In the genomic region with DNA sequence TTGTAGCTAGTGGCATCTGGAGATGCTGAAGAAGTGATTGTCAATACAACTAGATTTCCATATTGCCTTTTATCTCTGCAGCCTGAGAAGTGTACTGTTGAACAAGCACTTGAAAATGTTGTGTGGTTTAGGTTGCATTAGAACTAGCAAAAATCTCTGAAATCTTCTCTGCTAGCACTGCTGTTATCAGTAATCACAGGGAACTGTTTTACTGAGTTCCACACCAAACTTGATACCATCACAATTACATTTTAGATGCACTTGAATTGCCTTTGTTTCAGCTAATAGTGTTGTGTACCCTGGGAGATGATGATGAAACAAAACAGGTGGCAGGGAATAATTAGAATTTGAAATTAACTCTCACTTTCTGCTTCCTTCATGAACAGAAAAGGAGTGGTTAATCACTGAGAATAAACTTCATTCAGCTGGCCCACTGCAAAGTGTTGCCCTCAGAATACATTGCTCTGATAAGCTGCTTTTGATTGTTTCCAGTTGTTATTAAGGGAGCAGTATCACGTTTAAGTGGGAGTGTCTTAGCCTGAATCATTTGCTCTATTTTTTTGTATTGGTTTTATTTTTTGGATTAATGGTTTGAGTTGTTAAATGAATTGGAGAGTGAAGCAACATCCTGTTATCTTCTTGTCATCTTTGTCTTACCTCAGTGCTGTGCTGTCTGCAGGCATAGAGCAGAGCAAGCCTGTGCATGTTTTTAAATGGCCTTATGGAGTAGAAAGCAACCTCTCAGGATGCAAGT, we compare ENCODE assay signal across 12 cellular contexts. TPM values are rescaled to one million over a fixed set of nuclear protein-coding genes. Genes with fewer than 3 reads are reported as not detected.
DNase-seq lines count a peak whose midpoint lies in the region; ATAC-seq and TF ChIP-seq lines count a peak whose summit lies in the region.
"Had no signal": no experiment of that assay in that cellular context is flagged by ENCODE, and none has a peak within 500 bp of the region (broad histone marks: within the 10 kb centered on the region; RNA-seq: fewer than 3 reads in every experiment).

No MANE protein-coding gene starts in this region.

- no peak overlapping the region for H2BK15ac ChIP-seq in mesendoderm (replicated peaks; ENCODE audit: low read depth)

- H3K36me3 ChIP-seq in Panc1 (ENCODE audit: control insufficient read depth, insufficient read depth, low read length) (no peaks in the 10 kb centered on the region), left lung (no peaks in the 10 kb centered on the region), mesendoderm (ENCODE audit: control insufficient read depth, insufficient read depth, low read length) (no peaks in the 10 kb centered on the region)

- H2BK120ac ChIP-seq in mesendoderm (ENCODE audit: low read depth, low read length) = no peak overlapping the region

- no peak overlapping the region for H3K23ac ChIP-seq in mesendoderm (ENCODE audit: low read length)

- no peaks in the 10 kb centered on the region for H3K36me3 Mint-ChIP-seq in stimulated activated naive CD8-positive, alpha-beta T cell treated with anti-CD3 and anti-CD28 coated beads, Interleukin-15, Interleukin-2, amounts not matched to agents 100 ng/mL and 50 ng/mL, for 24 hours (ENCODE audit: low read depth)
- H3K36me3 Mint-ChIP-seq in type B pancreatic cell = peaks cover 4% of the 10 kb centered on the region

- no peak overlapping the region for H3K9ac ChIP-seq in mesendoderm (ENCODE audit: low read length)

- H3K27ac ChIP-seq in Panc1 (ENCODE audit: low read length) (peak overlapping the region; percentile 39; the same call in 1 of the 2 replicates), left lung (no peak overlapping the region), mesendoderm (ENCODE audit: low read depth, low read length) (no peak overlapping the region)
- H3K27ac ChIP-seq: thoracic aorta had no signal

- peaks cover 31% of the 10 kb centered on the region for H3K79me2 ChIP-seq in mesendoderm (ENCODE audit: control insufficient read depth, insufficient read depth, low read length)

- H3K4me3 Mint-ChIP-seq in stimulated activated naive CD8-positive, alpha-beta T cell treated with anti-CD3 and anti-CD28 coated beads, Interleukin-15, Interleukin-2, amounts not matched to agents 100 ng/mL and 50 ng/mL, for 24 hours = no peak overlapping the region
- peak overlapping the region; percentile 35 for H3K4me3 Mint-ChIP-seq in type B pancreatic cell

- peaks cover 29% of the 10 kb centered on the region for H3K4me1 ChIP-seq in Panc1 (ENCODE audit: control insufficient read depth, insufficient read depth, low read length)
- H3K4me1 ChIP-seq in left lung = peaks cover 11 to 41% of the 10 kb centered on the region in 2 donors
- no peaks in the 10 kb centered on the region for H3K4me1 ChIP-seq in mesendoderm (ENCODE audit: control insufficient read depth, low read depth, low read length)

- H2AK5ac ChIP-seq in mesendoderm (ENCODE audit: low read length) = no peak overlapping the region

- H4K8ac ChIP-seq in mesendoderm (ENCODE audit: low read depth, low read length) = no peak overlapping the region

- H3K18ac ChIP-seq in mesendoderm (ENCODE audit: low read length) = no peak overlapping the region

- H3K9me3 Mint-ChIP-seq in stimulated activated naive CD8-positive, alpha-beta T cell treated with anti-CD3 and anti-CD28 coated beads, Interleukin-15, Interleukin-2, amounts not matched to agents 100 ng/mL and 50 ng/mL, for 24 hours = no peaks in the 10 kb centered on the region
- H3K9me3 Mint-ChIP-seq in type B pancreatic cell = peaks cover 8% of the 10 kb centered on the region

- H3K4me1 Mint-ChIP-seq in stimulated activated naive CD8-positive, alpha-beta T cell treated with anti-CD3 and anti-CD28 coated beads, Interleukin-15, Interleukin-2, amounts not matched to agents 100 ng/mL and 50 ng/mL, for 24 hours (ENCODE audit: low read depth) = peaks cover 55% of the 10 kb centered on the region
- H3K4me1 Mint-ChIP-seq in type B pancreatic cell (ENCODE audit: unreplicated experiment) = peaks cover 37% of the 10 kb centered on the region

- in situ Hi-C loops in Panc1 (cut with HindIII; ENCODE audit: low pct_unique_long_range_greater_than_20kb, low sequenced_read_pairs) = no loop called here

- no peak overlapping the region for H2BK5ac ChIP-seq in mesendoderm (ENCODE audit: low read length)

- WGBS in mesendoderm (ENCODE audit: extremely low coverage, insufficient coverage, low lambda C conversion rate) = no CpG with 5 or more reads among the region's 1 CpG

- peaks cover 24% of the 10 kb centered on the region for H3K79me1 ChIP-seq in mesendoderm (ENCODE audit: low read length)

- no peak overlapping the region for H3K4ac ChIP-seq in mesendoderm (ENCODE audit: low read depth, low read length)

- H3K27me3 Mint-ChIP-seq in stimulated activated naive CD8-positive, alpha-beta T cell treated with anti-CD3 and anti-CD28 coated beads, Interleukin-15, Interleukin-2, amounts not matched to agents 100 ng/mL and 50 ng/mL, for 24 hours = no peaks in the 10 kb centered on the region
- H3K27me3 Mint-ChIP-seq in type B pancreatic cell = no peaks in the 10 kb centered on the region

- CTCF ChIA-PET in Panc1 (lab: Charles Lee) = no interaction called here

- H3K4me2 ChIP-seq in mesendoderm (ENCODE audit: low read length) = no peak overlapping the region

- POLR2A ChIA-PET in Panc1 (lab: Charles Lee) = no interaction called here

- H3K4me3 ChIP-seq in Panc1 (ENCODE audit: low read depth in 2 of 2, low read length in 2 of 2) = no peak overlapping the region
- H3K4me3 ChIP-seq in epithelial cell of esophagus (ENCODE audit: low read length) = no peak overlapping the region
- H3K4me3 ChIP-seq in left lung = no peak overlapping the region
- no peak overlapping the region for H3K4me3 ChIP-seq in mesendoderm (ENCODE audit: low read length)
- H3K4me3 ChIP-seq: thoracic aorta had no signal

- ATAC-seq in stimulated activated naive CD8-positive, alpha-beta T cell treated with anti-CD3 and anti-CD28 coated beads, Interleukin-15, Interleukin-2, amounts not matched to agents 100 U/mL and 50 U/mL, for 24 hours = no peak
- ATAC-seq in Panc1 = no peak
- ATAC-seq in left lung = no peak

- no peak for DNase-seq in stimulated activated naive CD8-positive, alpha-beta T cell treated with anti-CD3 and anti-CD28 coated beads, Interleukin-15, Interleukin-2, amounts not matched to agents 100 U/mL and 50 U/mL, for 24 hours
- DNase-seq in Panc1 (ENCODE audit: low read depth, low spot score) = no peak
- DNase-seq in epithelial cell of esophagus (ENCODE audit: low read depth) = peak; percentile 88
- DNase-seq in type B pancreatic cell (ENCODE audit: extremely low spot score, unreplicated experiment) = no peak
- DNase-seq in NCI-H2081 (lab: John Stamatoyannopoulos, UW) = no peak
- no peak for DNase-seq in left lung
- no peak for DNase-seq in mesendoderm
- DNase-seq: midbrain; NCI-H1417 treated with DMSO at 0.1 percent for 48 hours; NK-92 treated with Interleukin-12 subunit alpha and Interleukin-12 subunit beta, amount 100 ng/mL, for 24 hours had no signal

- H3K9me3 ChIP-seq in Panc1 (ENCODE audit: control insufficient read depth, insufficient read depth, low read depth, low read length) (no peaks in the 10 kb centered on the region), left lung (no peaks in the 10 kb centered on the region)
- H3K9me3 ChIP-seq: thoracic aorta had no signal

- H3K27me3 ChIP-seq in Panc1 (ENCODE audit: control insufficient read depth, insufficient read depth, low read length) (no peaks in the 10 kb centered on the region), left lung (no peaks in the 10 kb centered on the region), mesendoderm (ENCODE audit: insufficient read depth, low read length, poor library complexity) (no peaks in the 10 kb centered on the region)

- no peak overlapping the region for H4K5ac ChIP-seq in mesendoderm (ENCODE audit: low read length)

- intact Hi-C loops in Panc1 (cut with micrococcal nuclease; ENCODE audit: unreplicated experiment) = no loop called here
- intact Hi-C loops in left lung (cut with DNase I) = no loop called here

- no TSS peak for BruUV-seq in Panc1 (replicated peaks; lab: Mats Ljungman, UMichigan)

- H3K56ac ChIP-seq in mesendoderm (ENCODE audit: low read length) = no peak overlapping the region

- peak overlapping the region; percentile 59 for H3K27ac Mint-ChIP-seq in stimulated activated naive CD8-positive, alpha-beta T cell treated with anti-CD3 and anti-CD28 coated beads, Interleukin-15, Interleukin-2, amounts not matched to agents 100 ng/mL and 50 ng/mL, for 24 hours
- peak overlapping the region; percentile 26 for H3K27ac Mint-ChIP-seq in type B pancreatic cell

- TF ChIP-seq CTCF in Panc1 (IDR thresholded peaks at IDR 0.05) (no peak), epithelial cell of esophagus (IDR thresholded peaks at IDR 0.05; ENCODE audit: insufficient read depth, low read depth, low read length, missing control alignments) (no peak), type B pancreatic cell (conservative IDR thresholded peaks at IDR 0.05) (no peak), left lung (IDR thresholded peaks at IDR 0.05) (no peak)

RNA-seq across cellular contexts. Expression of gene FAM20B, which starts 13.0 kb away (rescaled TPM):
- total RNA-seq in Panc1 (2021; ENCODE audit: unreplicated experiment) (49.9 TPM), type B pancreatic cell (ENCODE audit: low replicate concordance) (40.1 and 41.0 TPM in 2 replicates), left lung (10 to 100 TPM; 36.4 to 37.2 TPM)
- 11.1 TPM for polyA plus RNA-seq in Panc1 (2012; ENCODE audit: insufficient read length)
- polyA plus RNA-seq in mesendoderm (2013, experiment 1 of 2) = 20.1 TPM
- 19.7 TPM for polyA plus RNA-seq in mesendoderm (2013, experiment 2 of 2)

RNA-seq across cellular contexts. Expression of gene TOR3A, which starts 43.2 kb away (rescaled TPM):
- total RNA-seq in Panc1 (2021; ENCODE audit: unreplicated experiment) (51.5 TPM), type B pancreatic cell (ENCODE audit: low replicate concordance) (21.7 and 23.2 TPM in 2 replicates), left lung (10 to 100 TPM; 23.6 to 30.0 TPM)
- polyA plus RNA-seq in Panc1 (2012; ENCODE audit: insufficient read length) = 62.3 TPM
- 16.7 TPM for polyA plus RNA-seq in mesendoderm (2013, experiment 1 of 2)
- 15.2 TPM for polyA plus RNA-seq in mesendoderm (2013, experiment 2 of 2)
